Comparison of ENCODE assay signal across 1 cellular context in the genomic region with DNA sequence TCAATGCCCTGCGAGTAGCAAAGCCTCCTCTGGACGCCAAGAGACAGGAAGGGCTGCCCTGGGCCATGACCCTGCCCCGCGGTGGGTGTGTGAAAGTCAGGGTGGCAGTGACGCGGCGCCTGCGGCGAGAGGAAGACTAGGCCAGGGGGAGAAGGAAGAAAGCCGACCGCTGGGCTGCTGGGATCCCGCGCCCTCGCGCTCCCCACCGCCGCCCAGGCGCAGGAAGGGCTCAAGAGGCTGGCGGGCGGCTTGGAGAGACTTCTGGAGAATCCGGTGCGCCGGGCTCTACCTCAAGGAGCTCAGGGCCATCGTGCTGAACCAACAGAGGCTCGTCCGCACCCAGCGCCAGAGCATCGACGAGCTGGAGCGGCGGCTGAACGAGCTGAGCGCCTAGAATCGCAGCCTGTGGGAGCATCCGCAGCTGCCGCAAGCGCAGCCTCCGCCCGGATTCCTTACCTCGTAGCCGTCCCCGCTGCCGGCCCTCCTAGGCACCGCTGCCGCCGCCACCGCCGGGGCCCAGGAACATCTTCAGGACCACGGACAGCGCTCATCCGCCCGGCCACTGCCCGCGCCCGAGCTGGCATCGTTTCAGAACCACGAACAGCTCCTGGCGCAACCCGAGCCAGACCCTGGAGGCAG.
TF ChIP-seq lines count a peak whose summit lies in the region.

No MANE protein-coding gene starts in this region.

TF ChIP-seq in HepG2, 621 proteins besides CTCF, POLR2A, EP300 and RAD21 (continued from another document and continues in another):
- TF ChIP-seq ZBTB40 (IDR thresholded peaks at IDR 0.05) (no peak), ZBTB40 (CRISPR knock-in tag; IDR thresholded peaks at IDR 0.05) (peak; percentile 92), ZSCAN22 (CRISPR knock-in tag; IDR thresholded peaks at IDR 0.05) (no peak), ZNF782 (CRISPR knock-in tag; IDR thresholded peaks at IDR 0.05; ENCODE audit: borderline replicate concordance) (peak; percentile 94; the same call in 1 of the 2 replicates), ZNF589 (CRISPR knock-in tag; conservative IDR thresholded peaks at IDR 0.05) (peak; percentile 98), CBX5 (CRISPR knock-in tag; IDR thresholded peaks at IDR 0.05; ENCODE audit: borderline replicate concordance) (peak; percentile 97), ZNF619 (CRISPR knock-in tag; IDR thresholded peaks at IDR 0.05) (no peak), ZNF530 (CRISPR knock-in tag; IDR thresholded peaks at IDR 0.05; ENCODE audit: low read depth) (peak; percentile 98), ZNF687 (CRISPR knock-in tag; IDR thresholded peaks at IDR 0.05) (peak; percentile 79), ZFP36 (IDR thresholded peaks at IDR 0.05; ENCODE audit: borderline replicate concordance, low read depth, low read length, partially characterized antibody) (no peak), ZNF576 (CRISPR knock-in tag; IDR thresholded peaks at IDR 0.05) (no peak), ZNF468 (CRISPR knock-in tag; IDR thresholded peaks at IDR 0.05) (peak; percentile 95; the same call in 1 of the 2 replicates), PBX3 (CRISPR knock-in tag; IDR thresholded peaks at IDR 0.05; ENCODE audit: borderline replicate concordance) (peak; percentile 98), MYNN (CRISPR knock-in tag; IDR thresholded peaks at IDR 0.05; ENCODE audit: low read depth) (peak; percentile 93; the same call in 1 of the 2 replicates), NFE2 (CRISPR knock-in tag; IDR thresholded peaks at IDR 0.05) (peak; percentile 76), PCBP1 (IDR thresholded peaks at IDR 0.05; ENCODE audit: borderline replicate concordance, low read depth, low read length) (no peak), AFF4 (CRISPR knock-in tag; IDR thresholded peaks at IDR 0.05) (0 out of 2 replicates have a peak, but pooled peaks have one; percentile 75), YEATS2 (CRISPR knock-in tag; IDR thresholded peaks at IDR 0.05; ENCODE audit: borderline replicate concordance) (peak; percentile 83; the same call in 1 of the 2 replicates), ZNF570 (CRISPR knock-in tag; IDR thresholded peaks at IDR 0.05; ENCODE audit: borderline replicate concordance) (0 out of 2 replicates have a peak, but pooled peaks have one; percentile 79), MTA1 (CRISPR knock-in tag; IDR thresholded peaks at IDR 0.05; ENCODE audit: borderline replicate concordance) (no peak; the same call in 1 of the 2 replicates), ZNF816 (CRISPR knock-in tag; IDR thresholded peaks at IDR 0.05; ENCODE audit: borderline replicate concordance) (peak; percentile 99), ZNF777 (CRISPR knock-in tag; IDR thresholded peaks at IDR 0.05) (peak; percentile 86), DZIP1 (CRISPR knock-in tag; IDR thresholded peaks at IDR 0.05) (peak; percentile 89; the same call in 1 of the 2 replicates), ZFP82 (CRISPR knock-in tag; IDR thresholded peaks at IDR 0.05; ENCODE audit: borderline replicate concordance) (peak; percentile 95; the same call in 1 of the 2 replicates), ZMYM3 (CRISPR knock-in tag; IDR thresholded peaks at IDR 0.05) (peak; percentile 52; the same call in 1 of the 2 replicates)
- TF ChIP-seq, protein P1, sequence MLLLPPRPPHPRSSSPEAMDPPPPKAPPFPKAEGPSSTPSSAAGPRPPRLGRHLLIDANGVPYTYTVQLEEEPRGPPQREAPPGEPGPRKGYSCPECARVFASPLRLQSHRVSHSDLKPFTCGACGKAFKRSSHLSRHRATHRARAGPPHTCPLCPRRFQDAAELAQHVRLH (CRISPR knock-in tag; IDR thresholded peaks at IDR 0.05; ENCODE audit: borderline replicate concordance, low read depth), result peak; percentile 99
